Comparison of ENCODE assay signal across 1 cellular context in genomic region chr15:78993931-78994530, GRCh38.
TF ChIP-seq lines count a peak whose summit lies in the region.

No MANE protein-coding gene starts in this region.

TF ChIP-seq in HepG2, 621 proteins besides CTCF, POLR2A, EP300 and RAD21 (continued from another document and continues in another):
- TF ChIP-seq RERE (CRISPR knock-in tag; IDR thresholded peaks at IDR 0.05; ENCODE audit: low read depth): peak; percentile 89
- TF ChIP-seq, protein P1, sequence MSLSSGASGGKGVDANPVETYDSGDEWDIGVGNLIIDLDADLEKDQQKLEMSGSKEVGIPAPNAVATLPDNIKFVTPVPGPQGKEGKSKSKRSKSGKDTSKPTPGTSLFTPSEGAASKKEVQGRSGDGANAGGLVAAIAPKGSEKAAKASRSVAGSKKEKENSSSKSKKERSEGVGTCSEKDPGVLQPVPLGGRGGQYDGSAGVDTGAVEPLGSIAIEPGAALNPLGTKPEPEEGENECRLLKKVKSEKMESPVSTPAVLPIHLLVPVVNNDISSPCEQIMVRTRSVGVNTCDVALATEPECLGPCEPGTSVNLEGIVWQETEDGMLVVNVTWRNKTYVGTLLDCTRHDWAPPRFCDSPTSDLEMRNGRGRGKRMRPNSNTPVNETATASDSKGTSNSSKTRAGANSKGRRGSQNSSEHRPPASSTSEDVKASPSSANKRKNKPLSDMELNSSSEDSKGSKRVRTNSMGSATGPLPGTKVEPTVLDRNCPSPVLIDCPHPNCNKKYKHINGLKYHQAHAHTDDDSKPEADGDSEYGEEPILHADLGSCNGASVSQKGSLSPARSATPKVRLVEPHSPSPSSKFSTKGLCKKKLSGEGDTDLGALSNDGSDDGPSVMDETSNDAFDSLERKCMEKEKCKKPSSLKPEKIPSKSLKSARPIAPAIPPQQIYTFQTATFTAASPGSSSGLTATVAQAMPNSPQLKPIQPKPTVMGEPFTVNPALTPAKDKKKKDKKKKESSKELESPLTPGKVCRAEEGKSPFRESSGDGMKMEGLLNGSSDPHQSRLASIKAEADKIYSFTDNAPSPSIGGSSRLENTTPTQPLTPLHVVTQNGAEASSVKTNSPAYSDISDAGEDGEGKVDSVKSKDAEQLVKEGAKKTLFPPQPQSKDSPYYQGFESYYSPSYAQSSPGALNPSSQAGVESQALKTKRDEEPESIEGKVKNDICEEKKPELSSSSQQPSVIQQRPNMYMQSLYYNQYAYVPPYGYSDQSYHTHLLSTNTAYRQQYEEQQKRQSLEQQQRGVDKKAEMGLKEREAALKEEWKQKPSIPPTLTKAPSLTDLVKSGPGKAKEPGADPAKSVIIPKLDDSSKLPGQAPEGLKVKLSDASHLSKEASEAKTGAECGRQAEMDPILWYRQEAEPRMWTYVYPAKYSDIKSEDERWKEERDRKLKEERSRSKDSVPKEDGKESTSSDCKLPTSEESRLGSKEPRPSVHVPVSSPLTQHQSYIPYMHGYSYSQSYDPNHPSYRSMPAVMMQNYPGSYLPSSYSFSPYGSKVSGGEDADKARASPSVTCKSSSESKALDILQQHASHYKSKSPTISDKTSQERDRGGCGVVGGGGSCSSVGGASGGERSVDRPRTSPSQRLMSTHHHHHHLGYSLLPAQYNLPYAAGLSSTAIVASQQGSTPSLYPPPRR (CRISPR knock-in tag; IDR thresholded peaks at IDR 0.05; ENCODE audit: borderline replicate concordance): peak; percentile 97
- peak; percentile 73; the same call in 1 of the 2 replicates for TF ChIP-seq FOSL1 (CRISPR knock-in tag; IDR thresholded peaks at IDR 0.05; ENCODE audit: borderline replicate concordance)
- TF ChIP-seq IRF2 (CRISPR knock-in tag; IDR thresholded peaks at IDR 0.05): peak; percentile 67; the same call in 1 of the 2 replicates
- TF ChIP-seq NFIC (IDR thresholded peaks at IDR 0.05; ENCODE audit: low read length): peak; percentile 96
- peak; percentile 84; the same call in 1 of the 2 replicates for TF ChIP-seq ZMYM3 (CRISPR knock-in tag; IDR thresholded peaks at IDR 0.05)
- TF ChIP-seq ZNF713 (CRISPR knock-in tag; IDR thresholded peaks at IDR 0.05): no peak
- TF ChIP-seq KDM2A (CRISPR knock-in tag; IDR thresholded peaks at IDR 0.05; ENCODE audit: borderline replicate concordance, low read depth): peak; percentile 58; the same call in 1 of the 2 replicates
- TF ChIP-seq RFXANK (CRISPR knock-in tag; IDR thresholded peaks at IDR 0.05): peak; percentile 42; the same call in 1 of the 2 replicates
- peak; percentile 74; the same call in 1 of the 2 replicates for TF ChIP-seq ZNF253 (CRISPR knock-in tag; IDR thresholded peaks at IDR 0.05; ENCODE audit: borderline replicate concordance)
- no peak for TF ChIP-seq GABPA (IDR thresholded peaks at IDR 0.05; ENCODE audit: low read depth, low read length)
- TF ChIP-seq GABPA (CRISPR knock-in tag; IDR thresholded peaks at IDR 0.05; ENCODE audit: low read depth): no peak
- no peak for TF ChIP-seq ZC3H4 (CRISPR knock-in tag; IDR thresholded peaks at IDR 0.05; ENCODE audit: borderline replicate concordance)
- peak; percentile 78; the same call in 1 of the 2 replicates for TF ChIP-seq ZXDC (CRISPR knock-in tag; IDR thresholded peaks at IDR 0.05)
- TF ChIP-seq ZNF136 (CRISPR knock-in tag; IDR thresholded peaks at IDR 0.05; ENCODE audit: low read depth): 0 out of 2 replicates have a peak, but pooled peaks have one; percentile 83
- TF ChIP-seq, protein P2, sequence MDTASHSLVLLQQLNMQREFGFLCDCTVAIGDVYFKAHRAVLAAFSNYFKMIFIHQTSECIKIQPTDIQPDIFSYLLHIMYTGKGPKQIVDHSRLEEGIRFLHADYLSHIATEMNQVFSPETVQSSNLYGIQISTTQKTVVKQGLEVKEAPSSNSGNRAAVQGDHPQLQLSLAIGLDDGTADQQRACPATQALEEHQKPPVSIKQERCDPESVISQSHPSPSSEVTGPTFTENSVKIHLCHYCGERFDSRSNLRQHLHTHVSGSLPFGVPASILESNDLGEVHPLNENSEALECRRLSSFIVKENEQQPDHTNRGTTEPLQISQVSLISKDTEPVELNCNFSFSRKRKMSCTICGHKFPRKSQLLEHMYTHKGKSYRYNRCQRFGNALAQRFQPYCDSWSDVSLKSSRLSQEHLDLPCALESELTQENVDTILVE (CRISPR knock-in tag; IDR thresholded peaks at IDR 0.05): peak; percentile 83
- no peak for TF ChIP-seq NFRKB (IDR thresholded peaks at IDR 0.05)
- peak; percentile 99 for TF ChIP-seq ZBTB46 (CRISPR knock-in tag; IDR thresholded peaks at IDR 0.05; ENCODE audit: borderline replicate concordance)
- TF ChIP-seq PCBP2 (optimal IDR thresholded peaks at IDR 0.05; ENCODE audit: low read depth, low read length, poor library complexity, severe bottlenecking): peak; percentile 25
- peak; percentile 95 for TF ChIP-seq MEIS2 (CRISPR knock-in tag; IDR thresholded peaks at IDR 0.05)
- TF ChIP-seq ZNF747 (CRISPR knock-in tag; IDR thresholded peaks at IDR 0.05; ENCODE audit: borderline replicate concordance): peak; percentile 61; the same call in 1 of the 2 replicates
- TF ChIP-seq MTA3 (CRISPR knock-in tag; IDR thresholded peaks at IDR 0.05): no peak
- peak; percentile 85 for TF ChIP-seq ZNF18 (CRISPR knock-in tag; IDR thresholded peaks at IDR 0.05; ENCODE audit: insufficient replicate concordance)
- peak; percentile 80 for TF ChIP-seq JUND (CRISPR knock-in tag; IDR thresholded peaks at IDR 0.05)
- TF ChIP-seq DMAP1 (CRISPR knock-in tag; IDR thresholded peaks at IDR 0.05): peak; percentile 91
- peak; percentile 50; the same call in 1 of the 2 replicates for TF ChIP-seq ZNF567 (CRISPR knock-in tag; IDR thresholded peaks at IDR 0.05; ENCODE audit: borderline replicate concordance)
- no peak for TF ChIP-seq KDM5A (IDR thresholded peaks at IDR 0.05; ENCODE audit: borderline replicate concordance, low read length)
- TF ChIP-seq, protein P3, sequence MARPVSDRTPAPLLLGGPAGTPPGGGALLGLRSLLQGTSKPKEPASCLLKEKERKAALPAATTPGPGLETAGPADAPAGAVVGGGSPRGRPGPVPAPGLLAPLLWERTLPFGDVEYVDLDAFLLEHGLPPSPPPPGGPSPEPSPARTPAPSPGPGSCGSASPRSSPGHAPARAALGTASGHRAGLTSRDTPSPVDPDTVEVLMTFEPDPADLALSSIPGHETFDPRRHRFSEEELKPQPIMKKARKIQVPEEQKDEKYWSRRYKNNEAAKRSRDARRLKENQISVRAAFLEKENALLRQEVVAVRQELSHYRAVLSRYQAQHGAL (CRISPR knock-in tag; IDR thresholded peaks at IDR 0.05; ENCODE audit: not compliant biosample characterization): peak; percentile 45
- TF ChIP-seq REXO4 (CRISPR knock-in tag; IDR thresholded peaks at IDR 0.05; ENCODE audit: borderline replicate concordance): no peak
- TF ChIP-seq RFX3 (CRISPR knock-in tag; IDR thresholded peaks at IDR 0.05): 0 out of 2 replicates have a peak, but pooled peaks have one; percentile 32
- TF ChIP-seq, protein P4, sequence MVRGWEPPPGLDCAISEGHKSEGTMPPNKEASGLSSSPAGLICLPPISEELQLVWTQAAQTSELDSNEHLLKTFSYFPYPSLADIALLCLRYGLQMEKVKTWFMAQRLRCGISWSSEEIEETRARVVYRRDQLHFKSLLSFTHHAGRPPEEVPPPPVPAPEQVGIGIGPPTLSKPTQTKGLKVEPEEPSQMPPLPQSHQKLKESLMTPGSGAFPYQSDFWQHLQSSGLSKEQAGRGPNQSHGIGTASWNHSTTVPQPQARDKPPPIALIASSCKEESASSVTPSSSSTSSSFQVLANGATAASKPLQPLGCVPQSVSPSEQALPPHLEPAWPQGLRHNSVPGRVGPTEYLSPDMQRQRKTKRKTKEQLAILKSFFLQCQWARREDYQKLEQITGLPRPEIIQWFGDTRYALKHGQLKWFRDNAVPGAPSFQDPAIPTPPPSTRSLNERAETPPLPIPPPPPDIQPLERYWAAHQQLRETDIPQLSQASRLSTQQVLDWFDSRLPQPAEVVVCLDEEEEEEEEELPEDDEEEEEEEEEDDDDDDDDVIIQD (CRISPR knock-in tag; IDR thresholded peaks at IDR 0.05; ENCODE audit: low read depth): peak; percentile 83
- TF ChIP-seq ZNF549 (CRISPR knock-in tag; IDR thresholded peaks at IDR 0.05): 0 out of 2 replicates have a peak, but pooled peaks have one; percentile 72
